35 cellular contexts compared by ENCODE assay signal in genomic region chr9:119074017-119074416, GRCh38.
DNase-seq lines count a peak whose midpoint lies in the region; ATAC-seq, FAIRE-seq and TF ChIP-seq lines count a peak whose summit lies in the region.
"Had no signal": no experiment of that assay in that cellular context is flagged by ENCODE, and none has a peak within 500 bp of the region (broad histone marks: within the 10 kb centered on the region; RNA-seq: fewer than 3 reads in every experiment).

No MANE protein-coding gene starts in this region.

- intact Hi-C loops in GM12878 (cut with micrococcal nuclease; ENCODE audit: unreplicated experiment) (no loop called here), Right ventricle myocardium superior (cut with DNase I) (no loop called here)

- no peak overlapping the region for H3K27ac ChIP-seq in BLaER1 treated with 17β-estradiol and CSF1 and Interleukin-3, amounts not matched to agents 10 nM and 100 nM
- H3K27ac ChIP-seq in GM12878 (ENCODE audit: control insufficient read depth, insufficient read depth) = no peak overlapping the region
- H3K27ac ChIP-seq: adrenal gland, dorsolateral prefrontal cortex, esophagus muscularis mucosa, left ventricle myocardium inferior, Peyer's patch, thoracic aorta had no signal

- no peaks in the 10 kb centered on the region for H3K36me3 ChIP-seq in BLaER1 treated with 17β-estradiol and CSF1 and Interleukin-3, amounts not matched to agents 10 nM and 100 nM
- no peaks in the 10 kb centered on the region for H3K36me3 ChIP-seq in GM12878 (ENCODE audit: control insufficient read depth in 2 of 2, insufficient read depth in 2 of 2, low read length in 1 of 2)
- H3K36me3 ChIP-seq: adrenal gland, esophagus muscularis mucosa, left ventricle myocardium inferior, Peyer's patch, thoracic aorta had no signal

- WGBS in GM12878 (ENCODE audit: insufficient coverage, insufficient replicate concordance, low lambda C conversion rate, missing lambda C conversion rate) = 0% methylated on average over 4 of the region's 4 CpGs

- TF ChIP-seq CTCF in GM12878 (IDR thresholded peaks at IDR 0.05 in 2 of 3, conservative IDR thresholded peaks at IDR 0.05 in 1 of 3; ENCODE audit: control insufficient read depth in 2 of 3, extremely low read depth in 1 of 3, insufficient read depth in 1 of 3, low read depth in 3 of 3, low read length in 3 of 3) = no peak

- TF ChIP-seq EP300 in GM12878 (IDR thresholded peaks at IDR 0.05; ENCODE audit: borderline replicate concordance in 1 of 2, control insufficient read depth in 1 of 2, low read depth in 2 of 2, low read length in 2 of 2) = no peak

- peak; percentile 4 for DNase-seq in GM12878 (ENCODE audit: low read depth, low spot score)
- no peak for DNase-seq in natural killer cell treated with Interleukin-12 subunit alpha and Interleukin-12 subunit beta and Interleukin-15 and Interleukin-18, amount 100 ng/mL, for 72 hours (ENCODE audit: low spot score)
- DNase-seq in Right ventricle myocardium superior = no peak
- DNase-seq: activated CD8-positive, alpha-beta memory T cell treated with anti-CD3 and anti-CD28 coated beads, Interleukin-2, amount 50 U/mL, for 48 hours; activated CD8-positive, alpha-beta T cell treated with anti-CD3 and anti-CD28 coated beads for 36 hours; activated naive CD4-positive, alpha-beta T cell treated with Interleukin-2 at 50 U/mL for 16 hours; adrenal gland; CD8-positive, alpha-beta memory T cell; DMS 273 treated with DMSO at 0.1 percent for 48 hours; dorsolateral prefrontal cortex; foreskin fibroblast; GOT3; HFFc6; left ventricle myocardium inferior; mesenchymal stem cell; NCI-H1092 treated with DMSO at 0.1 percent for 48 hours; NCI-H1694 treated with DMSO at 0.1 percent for 48 hours; NCI-H2171; NCI-H524; Peyer's patch; posterior cingulate gyrus; right cardiac atrium; SIG-M5; stimulated activated naive CD4-positive, alpha-beta T cell treated with Interleukin-2 at 50 U/mL for 16 hours had no signal

- no peaks in the 10 kb centered on the region for H3K4me1 Mint-ChIP-seq in natural killer cell treated with Interleukin-12 subunit alpha and Interleukin-12 subunit beta and Interleukin-15 and Interleukin-18, amount 100 ng/mL, for 72 hours (ENCODE audit: low read depth in 2 of 2)
- H3K4me1 Mint-ChIP-seq: CD8-positive, alpha-beta memory T cell had no signal

- no peaks in the 10 kb centered on the region for H3K36me3 Mint-ChIP-seq in natural killer cell treated with Interleukin-12 subunit alpha and Interleukin-12 subunit beta and Interleukin-15 and Interleukin-18, amount 100 ng/mL, for 72 hours
- H3K36me3 Mint-ChIP-seq: CD8-positive, alpha-beta memory T cell had no signal

- ATAC-seq in GM18907 (IDR thresholded peaks at IDR 0.05; ENCODE audit: unreplicated experiment) = peak; percentile 78
- peak; percentile 64 for ATAC-seq in HG03432 (IDR thresholded peaks at IDR 0.05; ENCODE audit: unreplicated experiment)
- peak; percentile 63 for ATAC-seq in GM12878
- ATAC-seq in natural killer cell treated with Interleukin-12 subunit alpha and Interleukin-12 subunit beta and Interleukin-15 and Interleukin-18, amount 100 ng/mL, for 72 hours = no peak
- no peak for ATAC-seq in GM21825 (IDR thresholded peaks at IDR 0.05; ENCODE audit: unreplicated experiment)
- ATAC-seq in Right ventricle myocardium superior (ENCODE audit: poor library complexity) = no peak
- ATAC-seq: activated CD8-positive, alpha-beta T cell treated with anti-CD3 and anti-CD28 coated beads for 36 hours; right cardiac atrium had no signal

- in situ Hi-C loops in GM12878 (cut with MboI) = no loop called here

- RAD21 ChIA-PET in GM12878 (lab: Charles Lee; ENCODE audit: unreplicated experiment) = no interaction called here

- H3K9ac ChIP-seq in BLaER1 treated with 17β-estradiol and CSF1 and Interleukin-3, amounts not matched to agents 10 nM and 100 nM = no peak overlapping the region
- H3K9ac ChIP-seq in GM12878 (ENCODE audit: control insufficient read depth, insufficient read depth, low read length) = no peak overlapping the region

- H2AFZ ChIP-seq in GM12878 (ENCODE audit: control insufficient read depth, low read depth, low read length) = no peak overlapping the region

- H4K20me1 ChIP-seq in BLaER1 treated with 17β-estradiol and CSF1 and Interleukin-3, amounts not matched to agents 10 nM and 100 nM = no peaks in the 10 kb centered on the region
- H4K20me1 ChIP-seq in GM12878 (ENCODE audit: control insufficient read depth, insufficient read depth) = no peaks in the 10 kb centered on the region

- H3K27ac Mint-ChIP-seq in natural killer cell treated with Interleukin-12 subunit alpha and Interleukin-12 subunit beta and Interleukin-15 and Interleukin-18, amount 100 ng/mL, for 72 hours = no peak overlapping the region
- H3K27ac Mint-ChIP-seq: activated CD8-positive, alpha-beta T cell treated with anti-CD3 and anti-CD28 coated beads for 36 hours; activated T-helper 1 cell treated with anti-CD3 and anti-CD28 coated beads, Interleukin-12 subunit alpha, Interleukin-12 subunit beta, Interleukin-2, Interleukin-4 antibody, amounts not matched to agents 30 ng/mL and 10 ng/mL and 1 ng/mL, durations not matched to agents 14 hours and 24 hours and 36 hours; CD8-positive, alpha-beta memory T cell; HFFc6; T-helper 2 cell treated with Interferon-gamma antibody and Interleukin-4, amounts not matched to agents 5 μg/mL and 100 μg/mL, for 36 hours had no signal

- H3K4me3 Mint-ChIP-seq in natural killer cell treated with Interleukin-12 subunit alpha and Interleukin-12 subunit beta and Interleukin-15 and Interleukin-18, amount 100 ng/mL, for 72 hours = no peak overlapping the region
- H3K4me3 Mint-ChIP-seq: activated CD8-positive, alpha-beta T cell treated with anti-CD3 and anti-CD28 coated beads for 36 hours; activated T-helper 1 cell treated with anti-CD3 and anti-CD28 coated beads, Interleukin-12 subunit alpha, Interleukin-12 subunit beta, Interleukin-2, Interleukin-4 antibody, amounts not matched to agents 30 ng/mL and 10 ng/mL and 1 ng/mL, durations not matched to agents 14 hours and 24 hours and 36 hours; CD8-positive, alpha-beta memory T cell; HFFc6; T-helper 2 cell treated with Interferon-gamma antibody and Interleukin-4, amounts not matched to agents 5 μg/mL and 100 μg/mL, for 36 hours had no signal

- SMC1A ChIA-PET in GM12878 (lab: Charles Lee; ENCODE audit: uncharacterized antibody, unreplicated experiment) = no interaction called here

- H3K79me2 ChIP-seq in GM12878 (ENCODE audit: control insufficient read depth, insufficient read depth, low read length) = no peaks in the 10 kb centered on the region

- no peak for TF ChIP-seq POLR2A in GM12878 (IDR thresholded peaks at IDR 0.05; ENCODE audit: low read depth, low read length)

- no peaks in the 10 kb centered on the region for H3K27me3 ChIP-seq in BLaER1 treated with 17β-estradiol and CSF1 and Interleukin-3, amounts not matched to agents 10 nM and 100 nM
- H3K27me3 ChIP-seq in GM12878 (replicated peaks in 1 of 2; ENCODE audit: control insufficient read depth in 2 of 2, insufficient read depth in 2 of 2, low read length in 1 of 2) = no peaks in the 10 kb centered on the region
- H3K27me3 ChIP-seq: adrenal gland, dorsolateral prefrontal cortex, esophagus muscularis mucosa, Peyer's patch had no signal

- no peak for TF ChIP-seq RAD21 in GM12878 (IDR thresholded peaks at IDR 0.05; ENCODE audit: insufficient read depth, low read depth, low read length)

- H3K4me3 ChIP-seq in BLaER1 treated with 17β-estradiol and CSF1 and Interleukin-3, amounts not matched to agents 10 nM and 100 nM = no peak overlapping the region
- H3K4me3 ChIP-seq in GM12878 = no peak overlapping the region
- H3K4me3 ChIP-seq: adrenal gland, dorsolateral prefrontal cortex, esophagus muscularis mucosa, left ventricle myocardium inferior, Peyer's patch, smooth muscle cell, thoracic aorta had no signal

- peaks cover 3% of the 10 kb centered on the region for H3K9me3 Mint-ChIP-seq in natural killer cell treated with Interleukin-12 subunit alpha and Interleukin-12 subunit beta and Interleukin-15 and Interleukin-18, amount 100 ng/mL, for 72 hours
- H3K9me3 Mint-ChIP-seq: activated T-helper 1 cell treated with anti-CD3 and anti-CD28 coated beads, Interleukin-12 subunit alpha, Interleukin-12 subunit beta, Interleukin-2, Interleukin-4 antibody, amounts not matched to agents 30 ng/mL and 10 ng/mL and 1 ng/mL, durations not matched to agents 14 hours and 24 hours and 36 hours; T-helper 2 cell treated with Interferon-gamma antibody and Interleukin-4, amounts not matched to agents 5 μg/mL and 100 μg/mL, for 36 hours had no signal

- no TSS peak for BruUV-seq in GM12878 (replicated peaks; lab: Mats Ljungman, UMichigan)

- H3K27me3 Mint-ChIP-seq in natural killer cell treated with Interleukin-12 subunit alpha and Interleukin-12 subunit beta and Interleukin-15 and Interleukin-18, amount 100 ng/mL, for 72 hours = no peaks in the 10 kb centered on the region
- H3K27me3 Mint-ChIP-seq: activated CD8-positive, alpha-beta T cell treated with anti-CD3 and anti-CD28 coated beads for 36 hours; CD8-positive, alpha-beta memory T cell had no signal

- POLR2A ChIA-PET in GM12878 (lab: Charles Lee) = no interaction called here

- peak overlapping the region in 8 of 11 experiments; percentile 5 to 42 (median 26); a peak in 12 of 22 replicates for H3K4me2 ChIP-seq in BLaER1 treated with 17β-estradiol and CSF1 and Interleukin-3, amounts not matched to agents 10 nM and 100 nM
- H3K4me2 ChIP-seq in GM12878 (ENCODE audit: control insufficient read depth, insufficient read depth) = no peak overlapping the region
- H3K4me2 ChIP-seq: smooth muscle cell had no signal

- CTCF ChIA-PET in GM12878 (lab: Yijun Ruan, JAX) = no interaction called here

- peaks cover 0 to 7% (median 6%) of the 10 kb centered on the region in 10 experiments; a peak in 14 of 20 replicates for H3K4me1 ChIP-seq in BLaER1 treated with 17β-estradiol and CSF1 and Interleukin-3, amounts not matched to agents 10 nM and 100 nM
- no peaks in the 10 kb centered on the region for H3K4me1 ChIP-seq in GM12878 (ENCODE audit: control insufficient read depth, insufficient read depth, low read length)
- H3K4me1 ChIP-seq: adrenal gland, esophagus muscularis mucosa, left ventricle myocardium inferior, Peyer's patch had no signal

- FAIRE-seq in GM12878 (lab: Jason Lieb, UNC) = no peak
- FAIRE-seq: GM12892, islet of Langerhans had no signal

- H3K9me3 ChIP-seq in BLaER1 treated with 17β-estradiol and CSF1 and Interleukin-3, amounts not matched to agents 10 nM and 100 nM (replicated peaks in 1 of 11) = no peaks in the 10 kb centered on the region; a peak in 1 of 22 replicates
- H3K9me3 ChIP-seq in GM12878 (replicated peaks; ENCODE audit: control insufficient read depth, insufficient read depth, low read length) = no peaks in the 10 kb centered on the region
- H3K9me3 ChIP-seq: adrenal gland, esophagus muscularis mucosa, left ventricle myocardium inferior, Peyer's patch, thoracic aorta had no signal

TF ChIP-seq in GM12878, 131 proteins besides CTCF, POLR2A, EP300 and RAD21 (continues in another document):
- TF ChIP-seq IRF4 (IDR thresholded peaks at IDR 0.05; ENCODE audit: low read depth, low read length) (no peak), ZNF207 (IDR thresholded peaks at IDR 0.05; ENCODE audit: borderline replicate concordance) (no peak), NR2C1 (IDR thresholded peaks at IDR 0.05) (no peak)

Comparison
In these comparisons a context has a peak if more than half of its experiments do, and no peak if none do; other contexts are left out.
1. ATAC-seq: peak in GM18907 (single experiment), HG03432 (single experiment) and GM12878 (single experiment); none in natural killer cell treated with Interleukin-12 subunit alpha and Interleukin-12 subunit beta and Interleukin-15 and Interleukin-18, amount 100 ng/mL, for 72 hours (0 of 2), GM21825 (single experiment) and Right ventricle myocardium superior (single experiment).